In the genomic region with DNA sequence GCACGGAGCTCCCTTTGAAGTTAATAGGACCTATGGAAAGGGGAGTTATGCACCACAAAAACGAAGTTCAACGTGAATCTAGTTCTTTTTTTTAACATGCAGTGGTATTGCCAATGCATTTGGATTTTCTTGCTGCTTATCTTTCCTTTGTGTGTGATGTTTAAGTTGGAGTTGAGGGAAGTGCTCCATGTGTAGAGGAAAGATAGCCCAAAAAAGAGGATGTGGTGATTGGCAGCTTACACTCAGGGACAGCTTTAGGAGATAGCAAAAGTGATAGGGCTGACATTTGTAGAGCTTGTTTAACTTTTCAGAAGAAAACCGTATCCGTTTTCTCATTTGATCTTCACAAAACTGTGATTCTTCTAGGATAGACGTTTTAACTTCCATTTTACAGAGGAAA, we compare ENCODE assay signal across 19 cellular contexts.
"Had no signal": no experiment of that assay in that cellular context is flagged by ENCODE, and none has a peak within 500 bp of the region (broad histone marks: within the 10 kb centered on the region; RNA-seq: fewer than 3 reads in every experiment).

No MANE protein-coding gene starts in this region.

- H3K4me1 ChIP-seq: foreskin keratinocyte, testis, upper lobe of right lung had no signal

- H3K9me3 ChIP-seq: mucosa of descending colon, neutrophil, testis, upper lobe of right lung had no signal

- H3K4me3 ChIP-seq: mucosa of descending colon, testis, upper lobe of right lung had no signal

- H3K36me3 ChIP-seq: neutrophil, upper lobe of right lung had no signal

- H3K27ac ChIP-seq: foreskin keratinocyte, neutrophil, testis, upper lobe of right lung had no signal

- DNase-seq: activated CD4-positive, alpha-beta memory T cell treated with anti-CD3 and anti-CD28 coated beads, Interleukin-2, amount 10 ng/mL, durations not matched to agents 7 days and 5 days; activated CD4-positive, CD25-positive, alpha-beta regulatory T cell treated with anti-CD3 and anti-CD28 coated beads, Interleukin-2, amount 50 U/mL, for 72 hours; activated gamma-delta T cell treated with Interleukin-2 at 50 U/mL for 16 hours; activated naive CD8-positive, alpha-beta T cell treated with anti-CD3 and anti-CD28 coated beads for 36 hours; activated T-cell treated with anti-CD3 and anti-CD28 coated beads, Interleukin-2, amount 50 U/mL, for 48 hours; cerebellar nuclear complex; dermis blood vessel endothelial cell; foreskin keratinocyte; head of caudate nucleus; mammary epithelial cell; mucosa of descending colon; naive thymus-derived CD8-positive, alpha-beta T cell; posterior cingulate gyrus; stimulated activated CD4-positive, alpha-beta T cell treated with anti-CD3 and anti-CD28 coated beads, Interleukin-15, amount 100 ng/mL, for 24 hours; stimulated activated CD4-positive, alpha-beta T cell treated with anti-CD3 and anti-CD28 coated beads, Interleukin-4, amount 100 ng/mL, for 24 hours; stimulated activated naive CD8-positive, alpha-beta T cell treated with anti-CD3 and anti-CD28 coated beads, Interleukin-15, amount 100 ng/mL, for 72 hours; testis; upper lobe of right lung had no signal
